8 cellular contexts compared by ENCODE assay signal in genomic region chr17:39676198-39676819, GRCh38. TPM values are rescaled to one million over a fixed set of nuclear protein-coding genes. Genes with fewer than 3 reads are reported as not detected.
DNase-seq lines count a peak whose midpoint lies in the region; ATAC-seq, FAIRE-seq and TF ChIP-seq lines count a peak whose summit lies in the region.

No MANE protein-coding gene starts in this region.

- TF ChIP-seq CTCF in A673 (conservative IDR thresholded peaks at IDR 0.05; ENCODE audit: low read depth, low read length) (no peak), bronchial epithelial cell (IDR thresholded peaks at IDR 0.05; ENCODE audit: insufficient read depth, low read length, severe bottlenecking) (no peak), psoas muscle (IDR thresholded peaks at IDR 0.05) (no peak), omental fat pad (IDR thresholded peaks at IDR 0.05) (no peak)

- intact Hi-C loops in A673 (cut with micrococcal nuclease; ENCODE audit: unreplicated experiment): no loop called here
- intact Hi-C loops in psoas muscle (cut with DNase I): loop anchor here in 1 of 2 donors (5.0 kb wide), 1 partner anchor 56 kb away; the partner anchor contains the start of gene MIEN1

- H3K4me1 ChIP-seq in A673 (ENCODE audit: insufficient read depth, low read length, poor library complexity, severe bottlenecking): no peaks in the 10 kb centered on the region
- peaks cover 64% of the 10 kb centered on the region for H3K4me1 ChIP-seq in psoas muscle

- no TSS peak for BruUV-seq in A673 (replicated peaks; lab: Mats Ljungman, UMichigan)

- POLR2A ChIA-PET in A673 (lab: Charles Lee; ENCODE audit: low non-redundant PET): no interaction called here

- no peak for FAIRE-seq in bronchial epithelial cell (lab: Jason Lieb, UNC)
- no peak for FAIRE-seq in frontal cortex (lab: Jason Lieb, UNC)

- CTCF ChIA-PET in A673 (lab: Charles Lee): no interaction called here

- WGBS in psoas muscle, 3 donors: 36 to 48% (median 38%) methylated on average over 5 to 7 of the region's 7 CpGs

- no peak overlapping the region for H3K4me3 ChIP-seq in A673 (ENCODE audit: low read depth, low read length, poor library complexity, severe bottlenecking)
- no peak overlapping the region for H3K4me3 ChIP-seq in bronchial epithelial cell (ENCODE audit: low read depth, low read length)
- no peak overlapping the region for H3K4me3 ChIP-seq in psoas muscle

- H3K27me3 ChIP-seq in A673 (replicated peaks; ENCODE audit: insufficient read depth, low read depth, low read length, poor library complexity): no peaks in the 10 kb centered on the region
- H3K27me3 ChIP-seq in bronchial epithelial cell (ENCODE audit: control insufficient read depth, insufficient read depth, low read length): peaks cover 1% of the 10 kb centered on the region
- no peaks in the 10 kb centered on the region for H3K27me3 ChIP-seq in psoas muscle (ENCODE audit: insufficient read depth in 3 of 3, low read length in 2 of 3)

- DNase-seq in A673 (ENCODE audit: low spot score): peak; percentile 34
- DNase-seq in OCI-M1 (lab: John Stamatoyannopoulos, UW): peak; percentile 37
- peak; percentile 35 for DNase-seq in bronchial epithelial cell (ENCODE audit: low read depth)
- peak in 1 of 2 donors; percentile 86 for DNase-seq in psoas muscle
- DNase-seq in omental fat pad (ENCODE audit: low spot score): no peak
- DNase-seq in foreskin melanocyte: no peak
- no peak for DNase-seq in frontal cortex (ENCODE audit: low spot score in 2 of 2)

- H3K36me3 ChIP-seq in A673 (ENCODE audit: insufficient read depth, low read length, poor library complexity, severe bottlenecking) (no peaks in the 10 kb centered on the region), bronchial epithelial cell (ENCODE audit: control insufficient read depth, insufficient read depth, low read length) (no peaks in the 10 kb centered on the region), psoas muscle (ENCODE audit: insufficient read depth in 1 of 2, low read depth in 1 of 2) (peaks cover 2 to 4% of the 10 kb centered on the region in 2 donors)

- peak; percentile 63 for ATAC-seq in GM19351 (IDR thresholded peaks at IDR 0.05; ENCODE audit: unreplicated experiment)
- peak in 2 of 4 donors; percentile 25 to 42 for ATAC-seq in psoas muscle
- no peak for ATAC-seq in omental fat pad (ENCODE audit: low FRiP score)

- H3K27ac ChIP-seq in A673 (ENCODE audit: low read depth, low read length, poor library complexity, severe bottlenecking): no peak overlapping the region
- peak overlapping the region; percentile 89 for H3K27ac ChIP-seq in psoas muscle

- H3K9me3 ChIP-seq in A673 (ENCODE audit: low read depth, low read length, poor library complexity, severe bottlenecking): no peaks in the 10 kb centered on the region
- H3K9me3 ChIP-seq in psoas muscle: no peaks in the 10 kb centered on the region

RNA-seq across cellular contexts. Expression of gene PNMT, which starts 8.1 kb away (rescaled TPM):
- not detected in 2 replicates for total RNA-seq in A673 (2021)
- total RNA-seq in bronchial epithelial cell: not detected in 2 replicates
- total RNA-seq in psoas muscle: 10 to 100 TPM in 2 of 4 donors, 1 to 10 TPM in 2; 5.9 to 15.3 (median 11.8) TPM
- polyA plus RNA-seq in psoas muscle: 10 to 100 TPM in 1 of 3 donors, 1 to 10 TPM in 2; 6.0 to 13.0 (median 6.8) TPM
- 10 to 100 TPM in 1 of 4 donors, 1 to 10 TPM in 2, under 1 TPM in 1; 0.44 to 16.7 (median 1.9) TPM for total RNA-seq in omental fat pad
- total RNA-seq in frontal cortex: 3.7 TPM

RNA-seq across cellular contexts. Expression of gene TCAP, which starts 11.2 kb away (rescaled TPM):
- total RNA-seq in A673 (2021) (0.54 and 0.79 TPM in 2 replicates), bronchial epithelial cell (0.51 TPM in 1 of 2 replicates, not detected in the other), psoas muscle (1,000 to 10,000 TPM; 3,389 to 5,818 (median 3,842) TPM), omental fat pad (1 to 10 TPM in 1 of 4 donors, under 1 TPM in 2, not detected in 1; 0.19 to 1.7 (median 0.60) TPM), frontal cortex (0.82 TPM)
- 1,000 to 10,000 TPM; 2,116 to 7,047 (median 2,671) TPM for polyA plus RNA-seq in psoas muscle

RNA-seq across cellular contexts. Expression of gene PGAP3, which starts 11.5 kb away (rescaled TPM):
- 3.6 and 7.6 TPM in 2 replicates for total RNA-seq in A673 (2021)
- 10.8 TPM in 2 replicates for total RNA-seq in bronchial epithelial cell
- 1 to 10 TPM; 4.5 to 7.9 (median 6.7) TPM for total RNA-seq in psoas muscle
- polyA plus RNA-seq in psoas muscle: 1 to 10 TPM; 1.4 to 4.2 (median 3.3) TPM
- total RNA-seq in omental fat pad: 10 to 100 TPM in 2 of 4 donors, 1 to 10 TPM in 2; 8.2 to 12.8 (median 11.0) TPM
- total RNA-seq in frontal cortex: 8.2 TPM

RNA-seq across cellular contexts. Expression of gene ERBB2, which starts 23.6 kb away (rescaled TPM):
- 11.1 and 17.8 TPM in 2 replicates for total RNA-seq in A673 (2021)
- total RNA-seq in bronchial epithelial cell: 32.1 and 62.3 TPM in 2 replicates
- 10 to 100 TPM; 20.4 to 24.9 (median 21.1) TPM for total RNA-seq in psoas muscle
- 10 to 100 TPM in 1 of 3 donors, 1 to 10 TPM in 2; 4.0 to 11.1 (median 9.2) TPM for polyA plus RNA-seq in psoas muscle
- 10 to 100 TPM; 13.8 to 23.8 (median 15.7) TPM for total RNA-seq in omental fat pad
- 6.9 TPM for total RNA-seq in frontal cortex

RNA-seq across cellular contexts. Expression of gene STARD3, which starts 39.4 kb away (rescaled TPM):
- 21.3 and 31.4 TPM in 2 replicates for total RNA-seq in A673 (2021)
- total RNA-seq in bronchial epithelial cell: 18.4 and 23.0 TPM in 2 replicates
- 10 to 100 TPM; 22.5 to 32.6 (median 26.1) TPM for total RNA-seq in psoas muscle
- 10 to 100 TPM; 33.0 to 62.8 (median 47.9) TPM for polyA plus RNA-seq in psoas muscle
- total RNA-seq in omental fat pad: 10 to 100 TPM; 24.9 to 75.5 (median 36.5) TPM
- total RNA-seq in frontal cortex: 17.5 TPM

Comparison
In these comparisons a context has a peak if more than half of its experiments do, and no peak if none do; other contexts are left out.
1. DNase-seq: peak in A673 (single experiment), OCI-M1 (single experiment) and bronchial epithelial cell (single experiment); none in omental fat pad (single experiment), foreskin melanocyte (single experiment) and frontal cortex (0 of 2).
2. RNA of gene TCAP, which starts 11.2 kb away (total RNA-seq): 3,389 to 5,818 TPM in psoas muscle; 0.82 TPM in frontal cortex (single experiment), 0.19 to 1.7 TPM in omental fat pad, 0.54 to 0.79 TPM in A673 and 0.51 TPM in bronchial epithelial cell; every median in the first group is over 1,000 times any median in the second.